8 cellular contexts compared by ENCODE assay signal in the genomic region with DNA sequence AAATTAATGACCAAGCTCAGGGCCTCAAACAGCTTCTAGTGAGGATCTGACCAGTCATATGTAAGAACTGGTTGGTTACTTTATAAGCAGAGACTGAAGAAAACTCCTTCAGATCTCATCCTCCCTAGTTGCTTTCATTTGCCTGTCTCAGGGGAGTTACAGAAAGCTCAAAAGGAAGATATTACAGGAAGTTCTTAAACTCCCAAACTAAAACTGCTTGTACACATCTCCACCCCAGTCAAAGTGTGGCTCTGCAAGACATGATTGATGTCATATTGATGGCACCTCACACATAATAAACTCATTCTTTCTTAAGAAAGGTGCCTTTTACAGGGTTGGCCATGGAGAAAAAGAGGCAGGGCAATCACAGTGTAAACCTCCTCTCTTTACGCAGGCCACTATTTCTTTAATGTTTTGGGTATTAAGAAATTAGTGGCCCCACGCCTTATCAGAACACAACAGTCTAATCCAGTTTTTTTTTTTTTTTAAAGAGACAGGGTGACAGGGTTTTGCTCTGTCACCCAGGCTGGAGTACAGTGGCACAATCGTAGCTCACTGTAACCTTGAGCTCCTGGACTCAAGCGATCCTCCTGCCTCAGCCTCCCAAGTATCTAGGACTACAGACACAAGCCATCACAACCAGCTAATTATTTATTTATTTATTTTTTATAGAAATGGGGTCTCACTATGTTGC.
DNase-seq lines count a peak whose midpoint lies in the region; ATAC-seq and TF ChIP-seq lines count a peak whose summit lies in the region.

No MANE protein-coding gene starts in this region.

- DNase-seq in CD14-positive monocyte (ENCODE audit: low spot score) (no peak), ascending aorta (ENCODE audit: low spot score in 2 of 2) (no peak), osteoblast (ENCODE audit: insufficient read length, low spot score, missing footprints) (no peak), NCI-H1694 treated with DMSO at 0.1 percent for 48 hours (lab: John Stamatoyannopoulos, UW) (no peak), NCI-H146 treated with DMSO at 0.1 percent for 48 hours (lab: John Stamatoyannopoulos, UW; ENCODE audit: unreplicated experiment) (no peak)
- no peak for DNase-seq in stimulated activated CD4-positive, alpha-beta T cell treated with anti-CD3 and anti-CD28 coated beads, Interleukin-15, amount 100 ng/mL, for 24 hours

- H3K4me1 Mint-ChIP-seq in CD14-positive monocyte, result peaks cover 49% of the 10 kb centered on the region

- H4K20me1 ChIP-seq in osteoblast (ENCODE audit: insufficient read depth, low read length), result no peaks in the 10 kb centered on the region

- H2AFZ ChIP-seq in osteoblast (ENCODE audit: low read length), result peak overlapping the region; percentile 24

- H3K4me1 ChIP-seq in ascending aorta (peaks cover 0 to 16% of the 10 kb centered on the region in 2 donors), osteoblast (ENCODE audit: insufficient read depth, low read length) (peaks cover 36% of the 10 kb centered on the region)

- H3K79me2 ChIP-seq in osteoblast (ENCODE audit: insufficient read depth, low read length), result no peaks in the 10 kb centered on the region

- H3K9me3 ChIP-seq in ascending aorta (no peaks in the 10 kb centered on the region), osteoblast (ENCODE audit: low read depth, low read length) (no peaks in the 10 kb centered on the region)

- H3K4me3 ChIP-seq in ascending aorta (no peak overlapping the region), osteoblast (ENCODE audit: insufficient read depth, low read length) (no peak overlapping the region)

- peak overlapping the region; percentile 51 for H3K4me2 ChIP-seq in osteoblast (ENCODE audit: insufficient read depth, low read length)

- peak overlapping the region; percentile 53 to 79 (median 74) for H3K27ac Mint-ChIP-seq in CD14-positive monocyte

- H3K9me3 Mint-ChIP-seq in CD14-positive monocyte, result peaks cover 0 to 2% (median 0%) of the 10 kb centered on the region in 7 donors

- ATAC-seq in GM19463 (IDR thresholded peaks at IDR 0.05; ENCODE audit: unreplicated experiment) (peak; percentile 77), HG03558 (IDR thresholded peaks at IDR 0.05; ENCODE audit: extremely low read depth, unreplicated experiment) (peak; percentile 49)

- H3K36me3 Mint-ChIP-seq in CD14-positive monocyte, result no peaks in the 10 kb centered on the region

- no peak overlapping the region for H3K4me3 Mint-ChIP-seq in CD14-positive monocyte

- intact Hi-C loops in CD14-positive monocyte (cut with micrococcal nuclease) (no loop called here), ascending aorta (cut with DNase I) (no loop called here)

- H3K27ac ChIP-seq in ascending aorta, result peak overlapping the region; percentile 37 to 74
- peak overlapping the region; percentile 83 for H3K27ac ChIP-seq in osteoblast (ENCODE audit: low read depth, low read length)

- TF ChIP-seq CTCF in CD14-positive monocyte (IDR thresholded peaks at IDR 0.05), result no peak
- TF ChIP-seq CTCF in ascending aorta (IDR thresholded peaks at IDR 0.05), result no peak
- TF ChIP-seq CTCF in osteoblast (IDR thresholded peaks at IDR 0.05; ENCODE audit: extremely low read depth, low read depth, low read length), result no peak

- H3K36me3 ChIP-seq in ascending aorta (no peaks in the 10 kb centered on the region), osteoblast (ENCODE audit: insufficient read depth, low read length) (no peaks in the 10 kb centered on the region)

- H3K27me3 ChIP-seq in ascending aorta (no peaks in the 10 kb centered on the region), osteoblast (ENCODE audit: insufficient read depth, low read length) (no peaks in the 10 kb centered on the region)

- peaks cover 0 to 1% (median 0%) of the 10 kb centered on the region in 3 donors for H3K27me3 Mint-ChIP-seq in CD14-positive monocyte (ENCODE audit: low read depth in 3 of 3)
